1 cellular context compared by ENCODE assay signal in genomic region chr21:14452031-14452778, GRCh38.
TF ChIP-seq lines count a peak whose summit lies in the region.

No MANE protein-coding gene starts in this region.

TF ChIP-seq in K562, 482 proteins besides CTCF, POLR2A, EP300 and RAD21 (continued from another document and continues in another):
- TF ChIP-seq ARID3A (IDR thresholded peaks at IDR 0.05; ENCODE audit: borderline replicate concordance, low read depth, low read length) (0 out of 2 replicates have a peak, but pooled peaks have one; percentile 63), TEAD4 (IDR thresholded peaks at IDR 0.05; ENCODE audit: low read length) (peak; percentile 65), TEAD4 (CRISPR knock-in tag; IDR thresholded peaks at IDR 0.05; ENCODE audit: borderline replicate concordance) (no peak), NBN (IDR thresholded peaks at IDR 0.05; ENCODE audit: low read depth) (0 out of 2 replicates have a peak, but pooled peaks have one; percentile 7), FOXM1 (IDR thresholded peaks at IDR 0.05; ENCODE audit: low read depth) (peak; percentile 23; the same call in 1 of the 2 replicates), FOXM1 (CRISPR knock-in tag; IDR thresholded peaks at IDR 0.05; ENCODE audit: low read depth) (no peak), KAT7 (CRISPR knock-in tag; IDR thresholded peaks at IDR 0.05; ENCODE audit: borderline replicate concordance) (0 out of 2 replicates have a peak, but pooled peaks have one; percentile 39), DACH1 (IDR thresholded peaks at IDR 0.05; ENCODE audit: partially characterized antibody) (peak; percentile 16), ESRRA (IDR thresholded peaks at IDR 0.05; ENCODE audit: borderline replicate concordance, low read depth) (peak; percentile 93), RERE (CRISPR knock-in tag; IDR thresholded peaks at IDR 0.05; ENCODE audit: borderline replicate concordance) (no peak), JUND (IDR thresholded peaks at IDR 0.05; ENCODE audit: borderline replicate concordance, low read depth, low read length) (peak; percentile 31; the same call in 1 of the 2 replicates), JUND (tag; IDR thresholded peaks at IDR 0.05; ENCODE audit: borderline replicate concordance, low read depth, low read length) (peak; percentile 28; the same call in 1 of the 3 replicates), SMARCB1 (IDR thresholded peaks at IDR 0.05; ENCODE audit: insufficient read length, low read depth) (peak; percentile 62), SMARCE1 (IDR thresholded peaks at IDR 0.05) (peak; percentile 46; the same call in 1 of the 2 replicates), THAP12 (CRISPR knock-in tag; IDR thresholded peaks at IDR 0.05) (no peak), CXXC5 (CRISPR knock-in tag; IDR thresholded peaks at IDR 0.05) (peak; percentile 33; the same call in 1 of the 2 replicates), DMBX1 (CRISPR knock-in tag; IDR thresholded peaks at IDR 0.05; ENCODE audit: borderline replicate concordance) (0 out of 2 replicates have a peak, but pooled peaks have one; percentile 23), HMG20A (CRISPR knock-in tag; conservative IDR thresholded peaks at IDR 0.05) (no peak), ZNF592 (IDR thresholded peaks at IDR 0.05) (peak; percentile 71), ZNF239 (CRISPR knock-in tag; IDR thresholded peaks at IDR 0.05) (peak; percentile 16; the same call in 1 of the 2 replicates), HEY1 (CRISPR knock-in tag; IDR thresholded peaks at IDR 0.05; ENCODE audit: borderline replicate concordance) (no peak), ARNT (IDR thresholded peaks at IDR 0.05) (peak in 1 of 2 experiments; percentile 16; a peak in 1 of 4 replicates), RCOR1 (IDR thresholded peaks at IDR 0.05; ENCODE audit: borderline replicate concordance in 1 of 2, low read depth in 2 of 2, low read length in 2 of 2) (peak in 1 of 2 experiments; percentile 2; a peak in 1 of 4 replicates), DPF2 (IDR thresholded peaks at IDR 0.05) (peak; percentile 79), NCOR1 (IDR thresholded peaks at IDR 0.05) (0 out of 2 replicates have a peak, but pooled peaks have one; percentile 21), PKNOX1 (IDR thresholded peaks at IDR 0.05) (peak; percentile 1; the same call in 1 of the 2 replicates), KDM1A (IDR thresholded peaks at IDR 0.05) (0 out of 4 replicates have a peak, but pooled peaks of 1 of the 2 experiments have one; percentile 16), C11orf30 (IDR thresholded peaks at IDR 0.05; ENCODE audit: low read depth) (peak; percentile 7; the same call in 1 of the 2 replicates), ARID1B (IDR thresholded peaks at IDR 0.05) (peak; percentile 81), BDP1 (IDR thresholded peaks at IDR 0.05; ENCODE audit: insufficient read depth, insufficient read length) (no peak), ETV6 (IDR thresholded peaks at IDR 0.05; ENCODE audit: borderline replicate concordance in 1 of 2, low read depth in 2 of 2, low read length in 1 of 2) (0 out of 4 replicates have a peak, but pooled peaks of 1 of the 2 experiments have one; percentile 35), ETV6 (CRISPR knock-in tag; IDR thresholded peaks at IDR 0.05; ENCODE audit: borderline replicate concordance) (no peak), CREM (IDR thresholded peaks at IDR 0.05; ENCODE audit: low read depth) (peak; percentile 4; the same call in 1 of the 2 replicates), EGR1 (conservative IDR thresholded peaks at IDR 0.05) (peak; percentile 97), ZNF316 (IDR thresholded peaks at IDR 0.05) (peak; percentile 45), CBFA2T3 (IDR thresholded peaks at IDR 0.05) (peak; percentile 67), TCF3 (CRISPR knock-in tag; IDR thresholded peaks at IDR 0.05) (peak; percentile 38; the same call in 1 of the 2 replicates), ZNF384 (IDR thresholded peaks at IDR 0.05; ENCODE audit: low read depth, low read length) (peak; percentile 46; the same call in 1 of the 2 replicates), ZNF639 (CRISPR knock-in tag; conservative IDR thresholded peaks at IDR 0.05 in 1 of 2, IDR thresholded peaks at IDR 0.05 in 1 of 2) (no peak)
